ENCODE assay signal across 8 cellular contexts in the genomic region with DNA sequence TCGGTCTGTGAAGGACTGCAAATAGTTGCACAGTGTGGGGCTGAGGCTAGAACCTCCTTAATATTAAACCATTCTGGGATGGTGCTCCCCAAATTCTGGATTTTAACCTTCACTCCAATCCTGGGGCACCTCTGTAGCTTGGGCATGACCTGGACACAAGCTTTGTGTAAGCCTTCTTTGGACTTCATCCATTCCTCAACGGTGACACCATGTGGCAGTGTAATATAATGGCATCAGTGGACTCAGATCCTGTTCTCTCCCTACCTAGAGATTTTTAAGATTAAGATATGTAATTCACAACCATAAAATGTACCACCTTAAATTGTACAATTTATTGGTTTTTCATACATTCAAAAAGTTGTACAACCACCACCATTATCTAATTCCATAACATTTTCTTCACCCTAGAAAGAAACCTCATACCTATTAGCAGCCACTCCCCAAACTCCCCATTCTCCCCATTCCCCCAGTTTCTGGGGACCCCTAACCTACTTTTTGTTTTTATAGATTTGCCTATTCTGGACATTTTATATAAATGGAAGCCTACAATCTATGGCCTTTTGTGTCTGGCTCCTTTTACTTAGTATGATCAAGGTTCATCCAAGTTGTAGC. TPM values are rescaled to one million over a fixed set of nuclear protein-coding genes. Genes with fewer than 3 reads are reported as not detected.
DNase-seq lines count a peak whose midpoint lies in the region; ATAC-seq, FAIRE-seq and TF ChIP-seq lines count a peak whose summit lies in the region.

No MANE protein-coding gene starts in this region.

- no peaks in the 10 kb centered on the region for H3K79me2 ChIP-seq in astrocyte (ENCODE audit: insufficient read depth, low read length)

- H3K4me3 ChIP-seq in AG10803 (ENCODE audit: low read length) (no peak overlapping the region), astrocyte (ENCODE audit: insufficient read depth, low read depth, low read length) (no peak overlapping the region)

- no peak overlapping the region for H3K9ac ChIP-seq in astrocyte (ENCODE audit: low read length)

- ATAC-seq in HG02759 (IDR thresholded peaks at IDR 0.05; ENCODE audit: unreplicated experiment) (no peak), HG02571 (IDR thresholded peaks at IDR 0.05; ENCODE audit: unreplicated experiment) (no peak)

- no peak overlapping the region for H3K4me2 ChIP-seq in astrocyte (ENCODE audit: low read length)

- H3K27me3 Mint-ChIP-seq in astrocyte (ENCODE audit: low read depth, unreplicated experiment) = no peaks in the 10 kb centered on the region

- H4K20me1 ChIP-seq in astrocyte (ENCODE audit: insufficient read depth, low read length) = no peaks in the 10 kb centered on the region

- no peak for TF ChIP-seq POLR2A in GM12891 (IDR thresholded peaks at IDR 0.05; ENCODE audit: low read depth, low read length)

- H3K9me3 ChIP-seq in astrocyte (ENCODE audit: insufficient read depth, low read depth, low read length) = no peaks in the 10 kb centered on the region

- H3K9me3 Mint-ChIP-seq in astrocyte (ENCODE audit: unreplicated experiment) = peaks cover 4% of the 10 kb centered on the region

- no peaks in the 10 kb centered on the region for H3K27me3 ChIP-seq in astrocyte (ENCODE audit: insufficient read depth, low read length)

- peak; percentile 66 for DNase-seq in AG10803 (ENCODE audit: low read depth)
- DNase-seq in GM12891 (ENCODE audit: insufficient read length, low spot score) = no peak
- peak; percentile 10 for DNase-seq in NCI-H345 treated with DMSO at 0.1 percent for 48 hours (lab: John Stamatoyannopoulos, UW; ENCODE audit: unreplicated experiment)
- DNase-seq in astrocyte (ENCODE audit: low read depth) = peak; percentile 34
- DNase-seq in kidney tubule cell (ENCODE audit: low spot score) = peak; percentile 76
- DNase-seq in activated effector memory CD4-positive, alpha-beta T cell treated with anti-CD3 and anti-CD28 coated beads, Interleukin-2, amount 50 U/mL, for 16 hours = no peak

- H3K4me3 Mint-ChIP-seq in astrocyte (ENCODE audit: unreplicated experiment) = no peak overlapping the region

- no peak overlapping the region for H2AFZ ChIP-seq in astrocyte (ENCODE audit: low read depth, low read length)

- FAIRE-seq in GM12891 (lab: Jason Lieb, UNC) (peak; percentile 86), astrocyte (lab: Jason Lieb, UNC) (peak; percentile 70)

- H3K36me3 Mint-ChIP-seq in astrocyte (ENCODE audit: low read depth, unreplicated experiment) = peaks cover 2% of the 10 kb centered on the region

- H3K4me1 Mint-ChIP-seq in astrocyte (ENCODE audit: low read depth, unreplicated experiment) = peaks cover 24% of the 10 kb centered on the region

- H3K27ac Mint-ChIP-seq in astrocyte (ENCODE audit: unreplicated experiment) = peak overlapping the region; percentile 58

- H3K4me1 ChIP-seq in astrocyte (ENCODE audit: insufficient read depth, low read length) = peaks cover 18% of the 10 kb centered on the region

- H3K36me3 ChIP-seq in astrocyte (ENCODE audit: insufficient read depth, low read length) = no peaks in the 10 kb centered on the region

- H3K27ac ChIP-seq in astrocyte (ENCODE audit: low read depth, low read length) = no peak overlapping the region

- TF ChIP-seq CTCF in AG10803 (conservative IDR thresholded peaks at IDR 0.05; ENCODE audit: low read length) (peak; percentile 66), astrocyte (IDR thresholded peaks at IDR 0.05; ENCODE audit: insufficient read depth, low read depth, low read length) (peak; percentile 41)

TF ChIP-seq in GM12891, 5 proteins besides CTCF, POLR2A, EP300 and RAD21:
- no peak for TF ChIP-seq TAF1 (IDR thresholded peaks at IDR 0.05; ENCODE audit: low read depth, low read length)
- TF ChIP-seq POLR2AphosphoS5 (IDR thresholded peaks at IDR 0.05; ENCODE audit: low read depth, low read length) = no peak

RNA-seq across cellular contexts. Expression of gene PLGRKT, which starts 4.8 kb away (rescaled TPM):
- polyA plus RNA-seq in GM12891 (2012; ENCODE audit: low read depth, missing spikeins) = 28.5 TPM
- 10.6 and 14.7 TPM in 2 replicates for total RNA-seq in astrocyte

RNA-seq across cellular contexts. Expression of gene CD274, which starts 7.8 kb away (rescaled TPM):
- 18.1 TPM for polyA plus RNA-seq in GM12891 (2012; ENCODE audit: low read depth, missing spikeins)
- total RNA-seq in astrocyte = 20.5 and 21.4 TPM in 2 replicates

Comparison
In these comparisons a context has a peak if more than half of its experiments do, and no peak if none do; other contexts are left out.
1. DNase-seq: peak in AG10803 (single experiment), NCI-H345 treated with DMSO at 0.1 percent for 48 hours (single experiment), astrocyte (single experiment) and kidney tubule cell (single experiment); none in GM12891 (single experiment) and activated effector memory CD4-positive, alpha-beta T cell treated with anti-CD3 and anti-CD28 coated beads, Interleukin-2, amount 50 U/mL, for 16 hours (single experiment).